ENCODE assay signal across 20 cellular contexts in the genomic region with DNA sequence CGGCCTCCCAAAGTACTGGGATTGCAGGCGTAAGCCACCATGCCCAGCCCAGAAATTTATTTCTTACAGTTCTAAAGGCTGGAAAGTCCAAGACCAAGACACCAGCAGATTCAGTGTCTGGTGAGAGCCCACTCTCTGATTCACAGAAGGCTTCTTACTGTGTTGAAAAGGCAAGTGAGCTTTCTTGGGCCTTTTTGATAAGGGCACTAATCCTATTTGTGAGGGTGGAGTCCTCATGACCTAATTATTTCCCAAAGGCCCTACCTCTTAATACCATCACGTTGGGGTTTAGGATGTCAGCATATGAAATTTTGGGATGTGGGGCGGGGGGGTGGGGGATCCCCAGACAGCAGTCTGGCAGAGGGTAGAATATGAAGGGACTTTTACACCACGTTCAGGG.
"Had no signal": no experiment of that assay in that cellular context is flagged by ENCODE, and none has a peak within 500 bp of the region (broad histone marks: within the 10 kb centered on the region; RNA-seq: fewer than 3 reads in every experiment).

No MANE protein-coding gene starts in this region.

- H3K4me1 Mint-ChIP-seq: activated B cell treated with CpG ODN at 0.5 μM for 24 hours; mesothelial cell of epicardium; nephron; stimulated activated memory B cell treated with anti-CD40 and anti-IgM and Interleukin-4, amounts not matched to agents 10 μg/mL and 1 μg/mL and 100 μg/mL, for 72 hours; T-cell had no signal

- H3K4me2 ChIP-seq: hepatocyte had no signal

- H2AFZ ChIP-seq: hepatocyte had no signal

- H3K36me3 ChIP-seq: thoracic aorta, upper lobe of left lung had no signal

- H3K4me3 Mint-ChIP-seq: activated B cell treated with CpG ODN at 0.5 μM for 24 hours; activated CD8-positive, alpha-beta T cell treated with anti-CD3 and anti-CD28 coated beads for 36 hours; activated naive CD4-positive, alpha-beta T cell treated with anti-CD3 and anti-CD28 coated beads for 36 hours; activated T-cell treated with anti-CD3 and anti-CD28 coated beads, Interleukin-2, amount 50 U/mL, for 24 hours; mesothelial cell of epicardium; nephron; stimulated activated memory B cell treated with anti-CD40 and anti-IgM and Interleukin-4, amounts not matched to agents 10 μg/mL and 1 μg/mL and 100 μg/mL, for 72 hours; T-cell had no signal

- H3K4me1 ChIP-seq: upper lobe of left lung had no signal

- H3K9me3 Mint-ChIP-seq: activated B cell treated with CpG ODN at 0.5 μM for 24 hours; activated CD8-positive, alpha-beta T cell treated with anti-CD3 and anti-CD28 coated beads for 36 hours; activated naive CD4-positive, alpha-beta T cell treated with anti-CD3 and anti-CD28 coated beads for 36 hours; activated T-cell treated with anti-CD3 and anti-CD28 coated beads, Interleukin-2, amount 50 U/mL, for 24 hours; mesothelial cell of epicardium had no signal

- ATAC-seq: activated CD8-positive, alpha-beta T cell treated with anti-CD3 and anti-CD28 coated beads for 36 hours; left cardiac atrium; sciatic nerve; stimulated activated memory B cell treated with anti-CD40 and anti-IgM and Interleukin-4, amounts not matched to agents 10 μg/mL and 1 μg/mL and 100 μg/mL, for 72 hours; T-cell had no signal

- H3K79me2 ChIP-seq: hepatocyte had no signal

- FAIRE-seq: bronchial epithelial cell had no signal

- H3K36me3 Mint-ChIP-seq: mesothelial cell of epicardium; stimulated activated memory B cell treated with anti-CD40 and anti-IgM and Interleukin-4, amounts not matched to agents 10 μg/mL and 1 μg/mL and 100 μg/mL, for 72 hours; T-cell had no signal

- H3K27me3 ChIP-seq: hepatocyte, upper lobe of left lung had no signal

- H3K27ac Mint-ChIP-seq: activated B cell treated with CpG ODN at 0.5 μM for 24 hours; activated CD8-positive, alpha-beta T cell treated with anti-CD3 and anti-CD28 coated beads for 36 hours; activated naive CD4-positive, alpha-beta T cell treated with anti-CD3 and anti-CD28 coated beads for 36 hours; activated T-cell treated with anti-CD3 and anti-CD28 coated beads, Interleukin-2, amount 50 U/mL, for 24 hours; mesothelial cell of epicardium; nephron; stimulated activated memory B cell treated with anti-CD40 and anti-IgM and Interleukin-4, amounts not matched to agents 10 μg/mL and 1 μg/mL and 100 μg/mL, for 72 hours; T-cell had no signal

- DNase-seq: activated B cell treated with CpG ODN at 0.5 μM for 24 hours; activated CD4-positive, alpha-beta T cell treated with anti-CD3 and anti-CD28 coated beads for 48 hours; activated CD8-positive, alpha-beta T cell treated with anti-CD3 and anti-CD28 coated beads for 36 hours; activated naive CD4-positive, alpha-beta T cell treated with anti-CD3 and anti-CD28 coated beads for 36 hours; activated T-cell treated with anti-CD3 and anti-CD28 coated beads, Interleukin-2, amount 50 U/mL, for 24 hours; anterior cingulate cortex; cerebellar nuclear complex; effector CD8-positive, alpha-beta T cell; left cardiac atrium; stimulated activated CD4-positive, alpha-beta T cell treated with anti-CD3 and anti-CD28 coated beads, Interleukin-4, amount 100 ng/mL, for 4 hours; T-cell; upper lobe of left lung had no signal

- H3K4me3 ChIP-seq: hepatocyte, thoracic aorta, upper lobe of left lung had no signal

- H3K27ac ChIP-seq: foreskin keratinocyte, hepatocyte, thoracic aorta, upper lobe of left lung had no signal

- H3K27me3 Mint-ChIP-seq: activated B cell treated with CpG ODN at 0.5 μM for 24 hours; activated CD8-positive, alpha-beta T cell treated with anti-CD3 and anti-CD28 coated beads for 36 hours; activated T-cell treated with anti-CD3 and anti-CD28 coated beads, Interleukin-2, amount 50 U/mL, for 24 hours had no signal
